ENCODE assay signal across 18 cellular contexts in the genomic region with DNA sequence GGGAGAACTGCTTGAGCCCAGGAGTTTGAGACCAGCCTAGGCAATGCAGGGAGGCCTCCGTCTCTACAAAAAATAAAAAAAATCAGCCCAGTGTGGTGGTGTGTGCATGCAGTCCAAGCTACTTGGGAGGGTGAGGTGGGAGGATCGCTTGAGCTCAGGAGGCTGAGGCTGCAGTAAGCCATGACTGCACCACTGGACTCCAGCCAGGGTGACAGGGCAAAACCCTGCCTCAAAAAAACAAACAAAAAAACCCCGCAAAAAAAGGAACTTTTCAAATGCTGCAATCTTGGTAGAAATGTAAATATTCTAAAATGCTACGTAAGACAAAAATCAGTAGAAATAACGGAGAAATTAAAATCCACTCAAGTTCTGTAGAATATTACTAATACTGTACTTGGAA.
DNase-seq lines count a peak whose midpoint lies in the region; ATAC-seq and TF ChIP-seq lines count a peak whose summit lies in the region.
"Had no signal": no experiment of that assay in that cellular context is flagged by ENCODE, and none has a peak within 500 bp of the region (broad histone marks: within the 10 kb centered on the region; RNA-seq: fewer than 3 reads in every experiment).

No MANE protein-coding gene starts in this region.

- peak overlapping the region; percentile 79 to 96 (median 88) for H3K27ac Mint-ChIP-seq in CD14-positive monocyte
- H3K27ac Mint-ChIP-seq: CD4-positive, CD25-positive, alpha-beta regulatory T cell had no signal

- H3K27me3 ChIP-seq in MG63, result no peaks in the 10 kb centered on the region
- H3K27me3 ChIP-seq: SJCRH30 had no signal

- H3K9me3 Mint-ChIP-seq in CD14-positive monocyte, result peaks cover 5 to 19% (median 10%) of the 10 kb centered on the region in 7 donors

- H3K4me3 Mint-ChIP-seq in CD14-positive monocyte, result peak overlapping the region in 1 of 2 donors; percentile 73
- H3K4me3 Mint-ChIP-seq: CD4-positive, CD25-positive, alpha-beta regulatory T cell had no signal

- DNase-seq in CD14-positive monocyte (ENCODE audit: low spot score), result peak; percentile 81
- peak; percentile 49 for DNase-seq in MG63
- peak; percentile 63 for DNase-seq in Right ventricle myocardium superior
- no peak for DNase-seq in left lobe of liver (ENCODE audit: low spot score)
- no peak for DNase-seq in NCI-H526 (lab: John Stamatoyannopoulos, UW)
- DNase-seq in mesenteric fat pad (ENCODE audit: low spot score), result no peak
- DNase-seq in SKM-1 (lab: John Stamatoyannopoulos, UW; ENCODE audit: unreplicated experiment), result no peak
- DNase-seq: Calu3; CD4-positive, CD25-positive, alpha-beta regulatory T cell; GDM1; KG1; NCI-H1105 treated with DMSO at 0.1 percent for 48 hours; NCI-H187; NCI-H2171; NCI-H82; SJCRH30 had no signal

- intact Hi-C loops in CD14-positive monocyte (cut with micrococcal nuclease) (no loop called here), Right ventricle myocardium superior (cut with DNase I) (no loop called here)

- H3K4me1 Mint-ChIP-seq in CD14-positive monocyte, result peaks cover 11% of the 10 kb centered on the region

- H3K27me3 Mint-ChIP-seq in CD14-positive monocyte (ENCODE audit: low read depth in 3 of 3), result no peaks in the 10 kb centered on the region
- H3K27me3 Mint-ChIP-seq: CD4-positive, CD25-positive, alpha-beta regulatory T cell had no signal

- no peak for ATAC-seq in Right ventricle myocardium superior (ENCODE audit: poor library complexity)
- ATAC-seq in left lobe of liver, result peak; percentile 28
- ATAC-seq in GM21390 (IDR thresholded peaks at IDR 0.05; ENCODE audit: unreplicated experiment), result no peak
- ATAC-seq: HCT116 had no signal

- no peak for TF ChIP-seq CTCF in CD14-positive monocyte (IDR thresholded peaks at IDR 0.05)

- no peak overlapping the region for H3K4me3 ChIP-seq in MG63
- H3K4me3 ChIP-seq: SJCRH30 had no signal

- H3K36me3 ChIP-seq in MG63, result peaks cover 69% of the 10 kb centered on the region

- H3K36me3 Mint-ChIP-seq in CD14-positive monocyte, result peaks cover 38 to 44% of the 10 kb centered on the region in 2 donors

- no peaks in the 10 kb centered on the region for H3K9me3 ChIP-seq in MG63
- H3K9me3 ChIP-seq: SJCRH30 had no signal

Comparison
In these comparisons a context has a peak if more than half of its experiments do, and no peak if none do; other contexts are left out.
1. DNase-seq: peak in CD14-positive monocyte (single experiment), MG63 (single experiment) and Right ventricle myocardium superior (single experiment); none in left lobe of liver (single experiment), NCI-H526 (0 of 2), mesenteric fat pad (single experiment) and SKM-1 (single experiment).